In the genomic region with DNA sequence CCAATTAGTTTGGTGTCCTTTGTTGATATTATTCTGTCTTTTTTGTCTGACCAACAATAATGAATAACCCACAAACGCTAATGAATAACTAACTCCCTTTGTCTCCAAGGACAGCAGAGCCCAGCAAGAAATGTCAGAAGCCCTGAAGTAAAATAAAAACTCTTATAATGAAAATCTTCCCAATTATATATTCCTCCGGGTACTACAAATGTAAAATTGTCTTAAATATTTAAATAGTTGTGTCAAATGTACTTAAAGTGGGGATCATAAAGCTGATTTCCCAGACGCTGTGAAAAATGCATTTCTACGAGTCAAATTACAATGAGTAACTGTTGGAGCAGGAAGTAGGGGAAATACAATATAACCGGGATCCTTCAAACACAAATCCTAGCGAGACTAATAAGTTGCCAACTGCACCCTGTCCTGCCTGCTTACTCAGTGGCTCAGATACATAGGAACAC, we compare ENCODE assay signal across 14 cellular contexts. TPM values are rescaled to one million over a fixed set of nuclear protein-coding genes. Genes with fewer than 3 reads are reported as not detected.
DNase-seq lines count a peak whose midpoint lies in the region; ATAC-seq, FAIRE-seq and TF ChIP-seq lines count a peak whose summit lies in the region.
"Had no signal": no experiment of that assay in that cellular context is flagged by ENCODE, and none has a peak within 500 bp of the region (broad histone marks: within the 10 kb centered on the region; RNA-seq: fewer than 3 reads in every experiment).

No MANE protein-coding gene starts in this region.

- H3K4me2 ChIP-seq in A549 (peak overlapping the region; percentile 69), IMR-90 (ENCODE audit: low read depth, low read length) (no peak overlapping the region)

- ATAC-seq in A549 (peak; percentile 79 to 88), IMR-90 (ENCODE audit: low read depth) (no peak), GM19023 (IDR thresholded peaks at IDR 0.05; ENCODE audit: unreplicated experiment) (no peak), aorta (ENCODE audit: low FRiP score) (no peak), HG03175 (IDR thresholded peaks at IDR 0.05; ENCODE audit: unreplicated experiment) (no peak)

- no peak overlapping the region for H4K91ac ChIP-seq in IMR-90 (ENCODE audit: insufficient read depth, low read depth, low read length)

- H4K5ac ChIP-seq in IMR-90 (ENCODE audit: low read depth, low read length): no peak overlapping the region

- H3K4me1 ChIP-seq in A549: peaks cover 38% of the 10 kb centered on the region
- H3K4me1 ChIP-seq in IMR-90 (ENCODE audit: control insufficient read depth, insufficient read depth, low read length): no peaks in the 10 kb centered on the region; the same call in 1 of the 2 replicates
- peaks cover 5% of the 10 kb centered on the region for H3K4me1 ChIP-seq in endocrine pancreas (ENCODE audit: control insufficient read depth, insufficient read depth, low read length)
- no peaks in the 10 kb centered on the region for H3K4me1 ChIP-seq in aorta (ENCODE audit: control insufficient read depth in 1 of 2, insufficient read depth in 2 of 2, low read length in 2 of 2)
- no peaks in the 10 kb centered on the region for H3K4me1 ChIP-seq in right atrium auricular region

- no peak overlapping the region for H2BK15ac ChIP-seq in IMR-90 (ENCODE audit: low read depth, low read length)

- peaks cover 30 to 57% of the 10 kb centered on the region in 2 experiments for H3K79me1 ChIP-seq in IMR-90 (ENCODE audit: low read depth in 1 of 2, low read length in 2 of 2)

- TF ChIP-seq RAD21 in A549 (conservative IDR thresholded peaks at IDR 0.05 in 1 of 2, IDR thresholded peaks at IDR 0.05 in 1 of 2) (no peak), IMR-90 (IDR thresholded peaks at IDR 0.05; ENCODE audit: low read length) (no peak)

- H4K8ac ChIP-seq in IMR-90 (ENCODE audit: low read depth in 2 of 2, low read length in 2 of 2): no peak overlapping the region

- no peak overlapping the region for H2BK120ac ChIP-seq in IMR-90 (ENCODE audit: low read depth, low read length)

- H3K9ac ChIP-seq in IMR-90 (ENCODE audit: low read depth, low read length) (no peak overlapping the region), endocrine pancreas (ENCODE audit: control insufficient read depth, insufficient read depth, low read length) (no peak overlapping the region)

- peaks cover 8% of the 10 kb centered on the region; the same call in 1 of the 2 replicates for H3K9me1 ChIP-seq in IMR-90 (ENCODE audit: insufficient read depth, low read length)

- TF ChIP-seq EP300 in A549 (IDR thresholded peaks at IDR 0.05): no peak

- CTCF ChIA-PET in A549 (lab: Yijun Ruan, JAX): interaction anchor here (1.0 to 1.3 kb wide), 2 partner anchors 61 to 129 kb away, joined by 3 to 4 read pairs; no protein-coding TSS in a partner anchor
- CTCF ChIA-PET in IMR-90 (lab: Yijun Ruan, JAX): no interaction called here

- no peak overlapping the region for H3K4ac ChIP-seq in IMR-90 (ENCODE audit: low read depth, low read length)

- in situ Hi-C loops in IMR-90 (cut with MboI; ENCODE audit: low sequenced_read_pairs): no loop called here

- dilution Hi-C loops in IMR-90 (cut with HindIII; ENCODE audit: low sequenced_read_pairs, unreplicated experiment): no loop called here

- H2AK9ac ChIP-seq in IMR-90 (replicated peaks; ENCODE audit: low read depth, low read length, poor library complexity): no peak overlapping the region

- FAIRE-seq in A549 (lab: Jason Lieb, UNC): peak; percentile 92

- H4K20me1 ChIP-seq in IMR-90 (ENCODE audit: insufficient read depth, low read length): peaks cover 5% of the 10 kb centered on the region

- peaks cover 8% of the 10 kb centered on the region for H3K36me3 ChIP-seq in IMR-90 (ENCODE audit: control insufficient read depth, insufficient read depth, low read length)
- H3K36me3 ChIP-seq in endocrine pancreas (ENCODE audit: control insufficient read depth, insufficient read depth, low read length): peaks cover 2% of the 10 kb centered on the region
- H3K36me3 ChIP-seq in aorta (ENCODE audit: control insufficient read depth in 1 of 2, insufficient read depth in 2 of 2, low read length in 1 of 2): no peaks in the 10 kb centered on the region
- no peaks in the 10 kb centered on the region for H3K36me3 ChIP-seq in right atrium auricular region
- H3K36me3 ChIP-seq: neutrophil had no signal

- H2BK20ac ChIP-seq in IMR-90 (ENCODE audit: low read depth, low read length): no peak overlapping the region

- H2AK5ac ChIP-seq in IMR-90 (ENCODE audit: low read depth, low read length): no peak overlapping the region

- peak overlapping the region; percentile 69 to 78 for H3K27ac ChIP-seq in A549
- H3K27ac ChIP-seq in IMR-90 (ENCODE audit: insufficient read depth, low read length): no peak overlapping the region
- no peak overlapping the region for H3K27ac ChIP-seq in aorta (ENCODE audit: low read depth in 1 of 2, low read length in 2 of 2)
- H3K27ac ChIP-seq in right atrium auricular region: no peak overlapping the region
- H3K27ac ChIP-seq: neutrophil, RWPE1 had no signal

- H3K18ac ChIP-seq in IMR-90 (ENCODE audit: low read depth, low read length): no peak overlapping the region

- DNase-seq in A549 (ENCODE audit: low read depth in 1 of 2, low spot score in 1 of 2) (peak; percentile 50 to 70), IMR-90 (peak; percentile 14), myocyte (ENCODE audit: low read depth) (peak; percentile 46), aorta (no peak), right atrium auricular region (ENCODE audit: low spot score) (no peak)
- DNase-seq: activated gamma-delta T cell treated with Interleukin-2 at 50 U/mL for 16 hours; central memory CD4-positive, alpha-beta T cell; NCI-H510A treated with DMSO at 0.1 percent for 48 hours; trophoblast cell had no signal

- WGBS in A549 (ENCODE audit: missing lambda C conversion rate): 1% methylated on average over 6 of the region's 6 CpGs
- no CpG with 5 or more reads among the region's 6 CpGs for WGBS in IMR-90 (ENCODE audit: extremely low coverage in 2 of 2, insufficient read length in 1 of 2), 2 experiments
- WGBS in aorta, 2 donors: 50 to 54% methylated on average over 6 of the region's 6 CpGs

- intact Hi-C loops in IMR-90 (cut with micrococcal nuclease) (no loop called here), aorta (cut with DNase I) (no loop called here)

- TF ChIP-seq CTCF in A549 (IDR thresholded peaks at IDR 0.05) (no peak), IMR-90 (conservative IDR thresholded peaks at IDR 0.05; ENCODE audit: low read depth, low read length) (no peak), right atrium auricular region (IDR thresholded peaks at IDR 0.05) (no peak)

- H2AFZ ChIP-seq in IMR-90 (replicated peaks; ENCODE audit: low read length, poor library complexity): no peak overlapping the region

- H3K4me3 ChIP-seq in A549 (peak overlapping the region; percentile 6), IMR-90 (ENCODE audit: insufficient read depth, low read depth, low read length) (no peak overlapping the region), endocrine pancreas (ENCODE audit: control insufficient read depth, insufficient read depth, low read length) (peak overlapping the region; percentile 50), aorta (ENCODE audit: low read length in 2 of 2) (no peak overlapping the region), right atrium auricular region (no peak overlapping the region)

- H3K27me3 ChIP-seq in IMR-90 (ENCODE audit: control insufficient read depth, insufficient read depth, low read length) (no peaks in the 10 kb centered on the region), endocrine pancreas (ENCODE audit: control insufficient read depth, insufficient read depth, low read length) (no peaks in the 10 kb centered on the region), aorta (ENCODE audit: control insufficient read depth in 1 of 2, insufficient read depth in 2 of 2, low read length in 1 of 2) (no peaks in the 10 kb centered on the region), right atrium auricular region (no peaks in the 10 kb centered on the region)

- H3K9me3 ChIP-seq in A549 (no peaks in the 10 kb centered on the region), IMR-90 (ENCODE audit: control insufficient read depth, insufficient read depth, low read length) (no peaks in the 10 kb centered on the region), endocrine pancreas (ENCODE audit: control insufficient read depth, low read length) (no peaks in the 10 kb centered on the region), aorta (ENCODE audit: control insufficient read depth, low read length) (no peaks in the 10 kb centered on the region), right atrium auricular region (no peaks in the 10 kb centered on the region)
- H3K9me3 ChIP-seq: neutrophil had no signal

- H3K14ac ChIP-seq in IMR-90 (replicated peaks; ENCODE audit: low read depth, low read length): no peak overlapping the region

- BruUV-seq in IMR-90 (replicated peaks; lab: Mats Ljungman, UMichigan): no TSS peak

- no peak overlapping the region for H3K23ac ChIP-seq in IMR-90 (ENCODE audit: low read depth, low read length)

- no peak overlapping the region for H2BK5ac ChIP-seq in IMR-90 (ENCODE audit: low read depth, low read length, poor library complexity, severe bottlenecking)

- POLR2A ChIA-PET in A549 (lab: Yijun Ruan, JAX): no interaction called here
- POLR2A ChIA-PET in IMR-90 (lab: Charles Lee; ENCODE audit: unreplicated experiment): no interaction called here

- H3K56ac ChIP-seq in IMR-90 (ENCODE audit: extremely low read depth, insufficient read depth, low read length): no peak overlapping the region

- no peak for TF ChIP-seq POLR2A in A549 (IDR thresholded peaks at IDR 0.05; ENCODE audit: low read length)
- TF ChIP-seq POLR2A in IMR-90 (IDR thresholded peaks at IDR 0.05; ENCODE audit: low read depth, low read length): no peak

TF ChIP-seq in A549, 52 proteins besides CTCF, POLR2A, EP300 and RAD21 (continues in another document):
- no peak for TF ChIP-seq EHMT2 (IDR thresholded peaks at IDR 0.05; ENCODE audit: low read depth)
- no peak for TF ChIP-seq FOSB (CRISPR knock-in tag; IDR thresholded peaks at IDR 0.05)

TF ChIP-seq in IMR-90, 13 proteins besides CTCF, POLR2A, EP300 and RAD21 (continues in another document):
- TF ChIP-seq SMC3 (IDR thresholded peaks at IDR 0.05; ENCODE audit: low read depth, low read length): no peak
- no peak for TF ChIP-seq FOS (IDR thresholded peaks at IDR 0.05; ENCODE audit: low read depth, low read length)
- TF ChIP-seq RCOR1 (IDR thresholded peaks at IDR 0.05; ENCODE audit: insufficient replicate concordance, low read length): no peak

RNA-seq across cellular contexts. Expression of a gene that starts 22.3 kb away (rescaled TPM):
- 14.1 and 28.1 TPM in 2 replicates for polyA plus RNA-seq in A549 (2011; rRNA removed)
- polyA plus RNA-seq in A549 (2012; cell fraction: cytosol; rRNA removed): 5.7 and 7.2 TPM in 2 replicates
- 9.2 and 14.5 TPM in 2 replicates for polyA plus RNA-seq in A549 (2012; cell fraction: nucleus; rRNA removed)
- polyA plus RNA-seq in A549 (2017; fragmentation: RNase III; extraction: RNeasy Plus Mini Kit Qiagen cat#74134 plus additional on column Dnase treatment): 14.2 to 15.2 TPM (median 14.3 TPM) in 3 replicates
- 270 and 286 TPM in 2 replicates for polyA minus RNA-seq in A549 (2011; rRNA and poly(A)+ RNA removed)
- 22.5 and 22.8 TPM in 2 replicates for total RNA-seq in IMR-90 (2012; rRNA removed)
- polyA plus RNA-seq in IMR-90 (2012; rRNA removed): 5.7 TPM in 2 replicates
- polyA plus RNA-seq in IMR-90 (2012; cell fraction: cytosol; rRNA removed): 3.0 and 3.7 TPM in 2 replicates
- 5.5 and 9.3 TPM in 2 replicates for polyA plus RNA-seq in IMR-90 (2012; cell fraction: nucleus; rRNA removed; ENCODE audit: low replicate concordance)
- 2.6 and 3.2 TPM in 2 replicates for total RNA-seq in myocyte
- 5.7 TPM for polyA plus RNA-seq in myocyte (2012)
- total RNA-seq in aorta: 10 to 100 TPM; 57.4 to 84.2 TPM
- polyA plus RNA-seq in aorta: 1 to 10 TPM; 3.8 to 7.0 TPM
- 1 to 10 TPM; 2.5 to 5.4 TPM for total RNA-seq in right atrium auricular region

Comparison
In these comparisons a context has a peak if more than half of its experiments do, and no peak if none do; other contexts are left out.
1. ATAC-seq: peak in A549 (2 of 2); none in IMR-90 (single experiment), GM19023 (single experiment), aorta (single experiment) and HG03175 (single experiment).
2. DNase-seq: peak in A549 (2 of 2), IMR-90 (single experiment) and myocyte (single experiment); none in aorta (0 of 2) and right atrium auricular region (single experiment).
3. H3K27ac ChIP-seq: peak in A549 (2 of 2); none in IMR-90 (single experiment), aorta (0 of 2) and right atrium auricular region (0 of 2).
4. H3K4me3 ChIP-seq: peak in A549 (single experiment) and endocrine pancreas (single experiment); none in IMR-90 (single experiment), aorta (0 of 2) and right atrium auricular region (0 of 2).